In genomic region chr11:20479399-20479974, GRCh38 we compare ENCODE assay signal across 1 cellular context.
TF ChIP-seq lines count a peak whose summit lies in the region.

No MANE protein-coding gene starts in this region.

TF ChIP-seq in K562, 482 proteins besides CTCF, POLR2A, EP300 and RAD21 (continued from another document and continues in another):
- TF ChIP-seq ZNF318 (IDR thresholded peaks at IDR 0.05; ENCODE audit: borderline replicate concordance in 1 of 2, low read depth in 1 of 2): no peak
- TF ChIP-seq ZNF79 (CRISPR knock-in tag; IDR thresholded peaks at IDR 0.05; ENCODE audit: low read depth): no peak
- TF ChIP-seq MYNN (IDR thresholded peaks at IDR 0.05): no peak
- TF ChIP-seq MYNN (CRISPR knock-in tag; IDR thresholded peaks at IDR 0.05): no peak
- TF ChIP-seq SRSF9 (IDR thresholded peaks at IDR 0.05; ENCODE audit: borderline replicate concordance, low read depth, low read length): no peak
- TF ChIP-seq CBFA2T3 (IDR thresholded peaks at IDR 0.05): peak; percentile 64
- TF ChIP-seq MXD1 (CRISPR knock-in tag; IDR thresholded peaks at IDR 0.05; ENCODE audit: borderline replicate concordance, poor library complexity, severe bottlenecking): no peak
- no peak for TF ChIP-seq POLR2AphosphoS2 (IDR thresholded peaks at IDR 0.05; ENCODE audit: low read length)
- TF ChIP-seq E2F6 (IDR thresholded peaks at IDR 0.05; ENCODE audit: borderline replicate concordance in 1 of 2, extremely low read depth in 1 of 2, insufficient read depth in 1 of 2, insufficient read length in 1 of 2, low read depth in 1 of 2, low read length in 1 of 2, poor library complexity in 1 of 2, severe bottlenecking in 1 of 2): peak; percentile 27 to 38
- no peak for TF ChIP-seq ETS1 (conservative IDR thresholded peaks at IDR 0.05; ENCODE audit: control insufficient read depth, low read depth, low read length)
- no peak for TF ChIP-seq RAD51 (IDR thresholded peaks at IDR 0.05; ENCODE audit: borderline replicate concordance, low read depth)
- TF ChIP-seq ZNF444 (CRISPR knock-in tag; IDR thresholded peaks at IDR 0.05): no peak
- TF ChIP-seq ETV1 (tag; conservative IDR thresholded peaks at IDR 0.05; ENCODE audit: low read depth): no peak
- peak; percentile 47 for TF ChIP-seq MAFG (tag; conservative IDR thresholded peaks at IDR 0.05)
- no peak for TF ChIP-seq CCAR2 (IDR thresholded peaks at IDR 0.05; ENCODE audit: low read depth, low read length)
- TF ChIP-seq TAF1 (IDR thresholded peaks at IDR 0.05; ENCODE audit: control insufficient read depth, extremely low read depth, insufficient read depth, low read length, severe bottlenecking): no peak
- TF ChIP-seq TAL1 (IDR thresholded peaks at IDR 0.05): peak; percentile 31; the same call in 1 of the 2 replicates
- no peak for TF ChIP-seq NCOA4 (IDR thresholded peaks at IDR 0.05; ENCODE audit: partially characterized antibody)
- TF ChIP-seq ZFP1 (CRISPR knock-in tag; IDR thresholded peaks at IDR 0.05): no peak
- no peak for TF ChIP-seq ZNF398 (CRISPR knock-in tag; IDR thresholded peaks at IDR 0.05)
- peak; percentile 64; the same call in 1 of the 2 replicates for TF ChIP-seq DPF2 (IDR thresholded peaks at IDR 0.05)
- TF ChIP-seq HBP1 (CRISPR knock-in tag; IDR thresholded peaks at IDR 0.05): no peak
- TF ChIP-seq PHF8 (IDR thresholded peaks at IDR 0.05; ENCODE audit: borderline replicate concordance, low read length): no peak
- TF ChIP-seq RBM39 (optimal IDR thresholded peaks at IDR 0.05; ENCODE audit: low read depth, low read length): no peak
- no peak for TF ChIP-seq ARID4B (CRISPR knock-in tag; IDR thresholded peaks at IDR 0.05)
- no peak for TF ChIP-seq NEUROD1 (IDR thresholded peaks at IDR 0.05; ENCODE audit: borderline replicate concordance, low read depth, low read length, partially characterized antibody)
- no peak for TF ChIP-seq BDP1 (IDR thresholded peaks at IDR 0.05; ENCODE audit: insufficient read depth, insufficient read length)
- no peak for TF ChIP-seq ZNF639 (CRISPR knock-in tag; conservative IDR thresholded peaks at IDR 0.05 in 1 of 2, IDR thresholded peaks at IDR 0.05 in 1 of 2)
- TF ChIP-seq CHD4 (IDR thresholded peaks at IDR 0.05; ENCODE audit: insufficient read depth, insufficient replicate concordance, low read depth, low read length, poor library complexity, severe bottlenecking): no peak
- TF ChIP-seq ZNF561 (CRISPR knock-in tag; conservative IDR thresholded peaks at IDR 0.05): no peak
- no peak for TF ChIP-seq RUNX1 (IDR thresholded peaks at IDR 0.05; ENCODE audit: low read depth)
- no peak for TF ChIP-seq U2AF1 (optimal IDR thresholded peaks at IDR 0.05; ENCODE audit: low read depth, low read length)
- TF ChIP-seq XRCC3 (IDR thresholded peaks at IDR 0.05): no peak
- no peak for TF ChIP-seq NR4A1 (CRISPR knock-in tag; IDR thresholded peaks at IDR 0.05)
- no peak for TF ChIP-seq NR4A1 (tag; IDR thresholded peaks at IDR 0.05)
- no peak for TF ChIP-seq ZNF134 (CRISPR knock-in tag; conservative IDR thresholded peaks at IDR 0.05)
- TF ChIP-seq EWSR1 (IDR thresholded peaks at IDR 0.05; ENCODE audit: borderline replicate concordance, low read depth, partially characterized antibody): no peak
- TF ChIP-seq FOXK2 (conservative IDR thresholded peaks at IDR 0.05 in 1 of 2, IDR thresholded peaks at IDR 0.05 in 1 of 2; ENCODE audit: low read depth in 2 of 2): peak; percentile 61 to 68; a peak in 3 of 4 replicates
- peak; percentile 93 for TF ChIP-seq FOXJ2 (tag; IDR thresholded peaks at IDR 0.05)
- TF ChIP-seq ZNF699 (CRISPR knock-in tag; IDR thresholded peaks at IDR 0.05; ENCODE audit: insufficient replicate concordance): no peak
- TF ChIP-seq COPS2 (conservative IDR thresholded peaks at IDR 0.05): no peak
- peak in 1 of 2 experiments; percentile 73; a peak in 2 of 4 replicates for TF ChIP-seq FOXA3 (CRISPR knock-in tag; conservative IDR thresholded peaks at IDR 0.05 in 1 of 2, IDR thresholded peaks at IDR 0.05 in 1 of 2)
- TF ChIP-seq C11orf30 (IDR thresholded peaks at IDR 0.05; ENCODE audit: low read depth): peak; percentile 65
- no peak for TF ChIP-seq SMAD3 (CRISPR knock-in tag; conservative IDR thresholded peaks at IDR 0.05)
